ENCODE assay signal across 1 cellular context in the genomic region with DNA sequence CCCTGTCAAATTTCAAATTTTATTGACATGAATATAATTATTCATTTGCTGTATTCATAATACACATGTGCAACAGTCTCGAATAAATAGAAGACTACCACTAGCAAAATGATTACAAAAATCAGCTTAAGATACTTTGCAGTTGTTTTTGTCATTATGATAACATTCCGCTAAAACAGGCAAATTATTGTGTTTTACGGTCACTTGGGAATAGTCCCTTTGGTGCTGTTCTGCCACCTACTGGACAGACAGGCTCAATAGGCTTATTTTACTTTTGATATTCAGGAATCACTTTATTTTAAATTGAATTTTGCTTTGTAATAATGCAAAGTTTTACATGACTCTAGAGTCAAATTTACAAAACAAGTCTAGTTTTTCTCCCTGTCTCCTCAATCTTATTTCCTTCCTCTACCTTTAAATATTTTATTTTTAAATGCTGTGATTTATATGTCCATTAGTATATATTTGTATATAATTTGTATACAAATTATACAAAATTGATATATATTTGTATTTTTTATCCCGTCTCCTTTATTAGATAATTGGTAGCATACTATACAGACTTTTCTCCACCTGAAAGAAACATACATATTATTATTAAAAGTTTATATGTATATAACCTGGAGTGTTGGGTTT.
TF ChIP-seq lines count a peak whose summit lies in the region.

No MANE protein-coding gene starts in this region.

TF ChIP-seq in GM23338, 12 proteins besides CTCF, POLR2A, EP300 and RAD21 (continued from another document):
- TF ChIP-seq, protein P1, sequence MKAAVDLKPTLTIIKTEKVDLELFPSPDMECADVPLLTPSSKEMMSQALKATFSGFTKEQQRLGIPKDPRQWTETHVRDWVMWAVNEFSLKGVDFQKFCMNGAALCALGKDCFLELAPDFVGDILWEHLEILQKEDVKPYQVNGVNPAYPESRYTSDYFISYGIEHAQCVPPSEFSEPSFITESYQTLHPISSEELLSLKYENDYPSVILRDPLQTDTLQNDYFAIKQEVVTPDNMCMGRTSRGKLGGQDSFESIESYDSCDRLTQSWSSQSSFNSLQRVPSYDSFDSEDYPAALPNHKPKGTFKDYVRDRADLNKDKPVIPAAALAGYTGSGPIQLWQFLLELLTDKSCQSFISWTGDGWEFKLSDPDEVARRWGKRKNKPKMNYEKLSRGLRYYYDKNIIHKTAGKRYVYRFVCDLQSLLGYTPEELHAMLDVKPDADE (IDR thresholded peaks at IDR 0.05) = no peak
- TF ChIP-seq NANOG (IDR thresholded peaks at IDR 0.05; ENCODE audit: borderline replicate concordance) = no peak
- TF ChIP-seq CREB1 (CRISPR knock-in tag; IDR thresholded peaks at IDR 0.05; ENCODE audit: low read depth) = no peak
